10 cellular contexts compared by ENCODE assay signal in the genomic region with DNA sequence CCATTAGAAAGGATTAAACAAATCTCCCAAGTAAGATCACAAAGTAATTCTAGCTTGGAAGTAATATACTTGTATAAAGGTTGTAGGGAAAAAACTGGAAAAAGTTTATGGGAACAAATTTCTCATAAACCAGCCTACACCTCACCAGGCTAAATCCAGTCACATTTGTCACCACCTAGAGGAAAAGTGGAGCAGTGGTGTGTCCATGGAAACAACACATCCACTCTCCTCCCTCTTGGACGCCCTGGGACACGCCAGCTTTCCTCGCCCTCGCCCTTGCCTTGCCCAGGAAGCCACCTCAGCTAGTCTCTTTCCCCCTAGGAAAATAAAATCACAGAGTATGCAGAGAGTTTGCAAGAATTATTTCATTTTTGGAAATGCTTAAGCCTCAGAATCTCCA. TPM values are rescaled to one million over a fixed set of nuclear protein-coding genes. Genes with fewer than 3 reads are reported as not detected.
DNase-seq lines count a peak whose midpoint lies in the region; ATAC-seq and TF ChIP-seq lines count a peak whose summit lies in the region.
"Had no signal": no experiment of that assay in that cellular context is flagged by ENCODE, and none has a peak within 500 bp of the region (broad histone marks: within the 10 kb centered on the region; RNA-seq: fewer than 3 reads in every experiment).

No MANE protein-coding gene starts in this region.

- no peak overlapping the region for H3K4me3 ChIP-seq in brain microvascular endothelial cell (ENCODE audit: low read depth, low read length)
- H3K4me3 ChIP-seq in testis, result peak overlapping the region; percentile 22 to 51
- H3K4me3 ChIP-seq: GM12878 had no signal

- in situ Hi-C loops in brain microvascular endothelial cell (cut with HindIII; ENCODE audit: low pct_ligation_motif_present, low sequenced_read_pairs), result no loop called here

- no peak for TF ChIP-seq POLR2A in testis (IDR thresholded peaks at IDR 0.05)

- TF ChIP-seq CTCF in brain microvascular endothelial cell (IDR thresholded peaks at IDR 0.05; ENCODE audit: low read depth, low read length, missing control alignments), result peak; percentile 48
- peak in 2 of 3 experiments; percentile 20 to 26 for TF ChIP-seq CTCF in testis (IDR thresholded peaks at IDR 0.05)

- H3K27me3 ChIP-seq in brain microvascular endothelial cell (replicated peaks), result no peaks in the 10 kb centered on the region
- H3K27me3 ChIP-seq in layer of hippocampus (ENCODE audit: control insufficient read depth, insufficient read depth, low read length), result no peaks in the 10 kb centered on the region
- H3K27me3 ChIP-seq in testis, result no peaks in the 10 kb centered on the region

- peak; percentile 84 for DNase-seq in M059J (ENCODE audit: low read depth)
- DNase-seq in brain microvascular endothelial cell, result no peak
- DNase-seq in testis, result peak; percentile 54
- no peak for DNase-seq in NAMALWA (ENCODE audit: low spot score)
- DNase-seq in amniotic stem cell (lab: John Stamatoyannopoulos, UW), result no peak
- no peak for DNase-seq in ureter (ENCODE audit: low spot score)
- DNase-seq: activated effector memory CD4-positive, alpha-beta T cell treated with Interleukin-2 at 50 U/mL for 16 hours had no signal

- H3K27ac ChIP-seq in brain microvascular endothelial cell, result no peak overlapping the region
- H3K27ac ChIP-seq in layer of hippocampus (ENCODE audit: low read depth, low read length), result peak overlapping the region; percentile 50
- H3K27ac ChIP-seq in testis, result peak overlapping the region; percentile 47 to 81

- ATAC-seq in GM19397 (IDR thresholded peaks at IDR 0.05; ENCODE audit: unreplicated experiment), result no peak
- ATAC-seq: GM12878 had no signal

- no peaks in the 10 kb centered on the region for H3K9me3 ChIP-seq in testis

- peaks cover 26% of the 10 kb centered on the region for H3K4me1 ChIP-seq in testis

- intact Hi-C loops in testis (cut with DNase I; ENCODE audit: low total_unique reads), result no loop called here

- no peaks in the 10 kb centered on the region for H3K36me3 ChIP-seq in brain microvascular endothelial cell (replicated peaks)
- no peaks in the 10 kb centered on the region for H3K36me3 ChIP-seq in testis (ENCODE audit: low read depth, missing control alignments)

- WGBS in testis, 2 donors, result 61 to 68% methylated on average over 4 of the region's 4 CpGs

RNA-seq across cellular contexts. Expression of a gene that starts 2.2 kb away (rescaled TPM):
- 10.2 and 11.7 TPM in 2 replicates for total RNA-seq in M059J (2014; rRNA removed; shearing (Covaris generic))
- total RNA-seq in testis (10 to 100 TPM; 14.1 to 23.5 TPM), ureter (29.1 TPM)
- 12.9 TPM for polyA plus RNA-seq in testis (ENCODE audit: insufficient read depth, low read depth, low replicate concordance)

Comparison
In these comparisons a context has a peak if more than half of its experiments do, and no peak if none do; other contexts are left out.
1. DNase-seq: peak in M059J (single experiment) and testis (single experiment); none in brain microvascular endothelial cell (single experiment), NAMALWA (single experiment), amniotic stem cell (single experiment) and ureter (single experiment).